ENCODE assay signal across 16 cellular contexts in the genomic region with DNA sequence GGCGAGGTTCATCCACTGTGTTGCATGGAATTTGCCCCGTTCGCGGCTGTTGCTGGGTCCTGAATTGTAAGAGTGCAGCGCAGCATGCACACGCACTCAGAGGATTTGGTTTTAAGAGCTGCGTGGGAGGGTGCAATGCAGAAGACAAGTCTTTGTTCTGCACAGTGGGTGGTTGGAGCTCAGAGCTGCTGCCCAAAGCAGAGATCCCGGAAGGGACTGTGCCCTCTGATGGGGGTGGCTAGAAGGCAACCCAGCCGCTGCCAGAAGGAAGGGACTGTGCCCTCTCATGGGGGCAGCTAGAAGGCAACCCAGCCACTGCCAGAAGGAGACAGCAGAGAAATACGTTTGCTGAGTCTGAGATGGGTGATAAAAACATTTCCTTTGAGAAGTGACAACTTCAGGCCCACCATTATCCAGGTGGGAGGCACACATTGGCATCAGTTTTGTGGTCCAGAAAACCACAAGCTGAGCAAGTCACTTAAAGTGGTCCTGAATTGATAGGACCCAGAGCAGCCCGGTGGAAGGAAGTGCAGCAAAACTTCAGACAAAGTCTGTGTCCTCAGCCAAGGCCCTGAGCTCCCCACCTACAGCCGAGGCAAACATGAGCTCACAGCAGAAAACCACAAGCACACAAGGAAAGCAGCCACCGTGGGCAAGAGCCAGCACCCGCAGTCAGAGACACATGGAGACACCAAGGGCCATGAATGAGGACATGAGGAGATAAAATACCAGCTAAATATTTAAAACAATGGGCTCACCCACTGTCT. TPM values are rescaled to one million over a fixed set of nuclear protein-coding genes. Genes with fewer than 3 reads are reported as not detected.
DNase-seq lines count a peak whose midpoint lies in the region; ATAC-seq and TF ChIP-seq lines count a peak whose summit lies in the region.
"Had no signal": no experiment of that assay in that cellular context is flagged by ENCODE, and none has a peak within 500 bp of the region (broad histone marks: within the 10 kb centered on the region; RNA-seq: fewer than 3 reads in every experiment).

No MANE protein-coding gene starts in this region.

- ATAC-seq in activated CD8-positive, alpha-beta T cell treated with anti-CD3 and anti-CD28 coated beads, Interleukin-2, amount 10 ng/mL, durations not matched to agents 7 days and 5 days: peak; percentile 47
- ATAC-seq in left lung (no peak), HG02763 (IDR thresholded peaks at IDR 0.05; ENCODE audit: unreplicated experiment) (no peak)
- ATAC-seq: left ventricle myocardium superior, T-helper 17 cell had no signal

- H3K27me3 Mint-ChIP-seq in activated naive CD4-positive, alpha-beta T cell treated with anti-CD3 and anti-CD28 coated beads, Interleukin-2, amount 50 U/mL, for 24 hours: no peaks in the 10 kb centered on the region
- H3K27me3 Mint-ChIP-seq in activated CD8-positive, alpha-beta T cell treated with anti-CD3 and anti-CD28 coated beads, Interleukin-2, amount 10 ng/mL, durations not matched to agents 7 days and 5 days (ENCODE audit: low read depth): peaks cover 8% of the 10 kb centered on the region
- no peaks in the 10 kb centered on the region for H3K27me3 Mint-ChIP-seq in type B pancreatic cell

- H3K27me3 ChIP-seq in left lung: peaks cover 4 to 43% of the 10 kb centered on the region in 2 donors
- peaks cover 0 to 22% (median 0%) of the 10 kb centered on the region in 4 donors for H3K27me3 ChIP-seq in esophagus squamous epithelium
- H3K27me3 ChIP-seq: brain microvascular endothelial cell, MG63, thyroid gland had no signal

- H3K4me1 ChIP-seq in left lung (no peaks in the 10 kb centered on the region), esophagus squamous epithelium (peaks cover 4 to 27% (median 8%) of the 10 kb centered on the region in 3 donors)
- H3K4me1 ChIP-seq: thyroid gland had no signal

- 70 to 71% methylated on average over 7 to 12 of the region's 14 CpGs for WGBS in esophagus squamous epithelium, 2 donors

- no peaks in the 10 kb centered on the region for H3K36me3 ChIP-seq in left lung
- H3K36me3 ChIP-seq in esophagus squamous epithelium: no peaks in the 10 kb centered on the region
- H3K36me3 ChIP-seq: brain microvascular endothelial cell, MG63, thyroid gland had no signal

- intact Hi-C loops in left lung (cut with DNase I) (no loop called here), esophagus squamous epithelium (cut with DNase I) (no loop called here)

- TF ChIP-seq CTCF in type B pancreatic cell (conservative IDR thresholded peaks at IDR 0.05) (no peak), left lung (IDR thresholded peaks at IDR 0.05) (no peak), esophagus squamous epithelium (IDR thresholded peaks at IDR 0.05) (no peak)

- H3K4me1 Mint-ChIP-seq in activated naive CD4-positive, alpha-beta T cell treated with anti-CD3 and anti-CD28 coated beads, Interleukin-2, amount 50 U/mL, for 24 hours: peaks cover 15% of the 10 kb centered on the region
- peaks cover 30% of the 10 kb centered on the region for H3K4me1 Mint-ChIP-seq in activated CD8-positive, alpha-beta T cell treated with anti-CD3 and anti-CD28 coated beads, Interleukin-2, amount 10 ng/mL, durations not matched to agents 7 days and 5 days (ENCODE audit: low read depth)
- peaks cover 11% of the 10 kb centered on the region for H3K4me1 Mint-ChIP-seq in type B pancreatic cell (ENCODE audit: unreplicated experiment)

- CTCF ChIA-PET in activated CD8-positive, alpha-beta T cell treated with anti-CD3 and anti-CD28 coated beads, Interleukin-2, amount 10 ng/mL, durations not matched to agents 7 days and 5 days (lab: Charles Lee): interaction anchor here (0.7 to 6.0 kb wide), 8 partner anchors 48 to 450 kb away, joined by 3 to 56 read pairs (median 4); partner anchors contain the start of gene SYT8

- H3K27ac ChIP-seq in left lung (no peak overlapping the region), esophagus squamous epithelium (no peak overlapping the region)
- H3K27ac ChIP-seq: brain microvascular endothelial cell, thyroid gland had no signal

- no peak for DNase-seq in activated naive CD4-positive, alpha-beta T cell treated with Interleukin-2 at 50 U/mL for 16 hours
- peak; percentile 41 for DNase-seq in activated CD8-positive, alpha-beta T cell treated with anti-CD3 and anti-CD28 coated beads, Interleukin-2, amount 10 ng/mL, durations not matched to agents 7 days and 5 days
- DNase-seq in left kidney (ENCODE audit: low read depth, low spot score) (peak; percentile 50), type B pancreatic cell (ENCODE audit: extremely low spot score, unreplicated experiment) (peak; percentile 40), left lung (no peak), esophagus squamous epithelium (lab: John Stamatoyannopoulos, UW) (no peak)
- DNase-seq: activated gamma-delta T cell; brain microvascular endothelial cell; effector CD4-positive, alpha-beta T cell; left ventricle myocardium superior; MG63; NCI-H2081 treated with DMSO at 0.1 percent for 48 hours; T-helper 17 cell; thyroid gland had no signal

- H3K27ac Mint-ChIP-seq in activated naive CD4-positive, alpha-beta T cell treated with anti-CD3 and anti-CD28 coated beads, Interleukin-2, amount 50 U/mL, for 24 hours: no peak overlapping the region
- H3K27ac Mint-ChIP-seq in activated CD8-positive, alpha-beta T cell treated with anti-CD3 and anti-CD28 coated beads, Interleukin-2, amount 10 ng/mL, durations not matched to agents 7 days and 5 days: peak overlapping the region; percentile 2
- H3K27ac Mint-ChIP-seq in type B pancreatic cell: peak overlapping the region; percentile 21
- H3K27ac Mint-ChIP-seq: T-helper 17 cell had no signal

- peak overlapping the region; percentile 44 for H3K4me3 Mint-ChIP-seq in activated naive CD4-positive, alpha-beta T cell treated with anti-CD3 and anti-CD28 coated beads, Interleukin-2, amount 50 U/mL, for 24 hours
- H3K4me3 Mint-ChIP-seq in activated CD8-positive, alpha-beta T cell treated with anti-CD3 and anti-CD28 coated beads, Interleukin-2, amount 10 ng/mL, durations not matched to agents 7 days and 5 days: no peak overlapping the region
- H3K4me3 Mint-ChIP-seq in type B pancreatic cell: no peak overlapping the region
- H3K4me3 Mint-ChIP-seq: T-helper 17 cell had no signal

- H3K9me3 Mint-ChIP-seq in activated naive CD4-positive, alpha-beta T cell treated with anti-CD3 and anti-CD28 coated beads, Interleukin-2, amount 50 U/mL, for 24 hours: no peaks in the 10 kb centered on the region
- H3K9me3 Mint-ChIP-seq in activated CD8-positive, alpha-beta T cell treated with anti-CD3 and anti-CD28 coated beads, Interleukin-2, amount 10 ng/mL, durations not matched to agents 7 days and 5 days (ENCODE audit: insufficient read depth): peaks cover 18% of the 10 kb centered on the region
- H3K9me3 Mint-ChIP-seq in type B pancreatic cell: peaks cover 12% of the 10 kb centered on the region

- TF ChIP-seq POLR2A in esophagus squamous epithelium (IDR thresholded peaks at IDR 0.05): no peak

- POLR2A ChIA-PET in activated CD8-positive, alpha-beta T cell treated with anti-CD3 and anti-CD28 coated beads, Interleukin-2, amount 10 ng/mL, durations not matched to agents 7 days and 5 days (lab: Charles Lee): interaction anchor here (1.0 to 1.1 kb wide), 2 partner anchors 11 to 56 kb away, joined by 3 to 5 read pairs; no protein-coding TSS in a partner anchor

- peaks cover 7% of the 10 kb centered on the region for H3K36me3 Mint-ChIP-seq in activated naive CD4-positive, alpha-beta T cell treated with anti-CD3 and anti-CD28 coated beads, Interleukin-2, amount 50 U/mL, for 24 hours
- H3K36me3 Mint-ChIP-seq in activated CD8-positive, alpha-beta T cell treated with anti-CD3 and anti-CD28 coated beads, Interleukin-2, amount 10 ng/mL, durations not matched to agents 7 days and 5 days (ENCODE audit: low read depth): peaks cover 14% of the 10 kb centered on the region
- H3K36me3 Mint-ChIP-seq in type B pancreatic cell: no peaks in the 10 kb centered on the region

- H3K4me3 ChIP-seq in left lung (no peak overlapping the region), esophagus squamous epithelium (no peak overlapping the region)
- H3K4me3 ChIP-seq: MG63, thyroid gland had no signal

- H3K9me3 ChIP-seq in left lung (no peaks in the 10 kb centered on the region), esophagus squamous epithelium (no peaks in the 10 kb centered on the region)
- H3K9me3 ChIP-seq: thyroid gland had no signal

RNA-seq across cellular contexts. Expression of gene KRTAP5-6, which starts 4.2 kb away (rescaled TPM):
- total RNA-seq in activated CD8-positive, alpha-beta T cell treated with anti-CD3 and anti-CD28 coated beads, Interleukin-2, amount 10 ng/mL, durations not matched to agents 7 days and 5 days: not detected
- total RNA-seq in type B pancreatic cell (ENCODE audit: low replicate concordance): not detected in 2 replicates
- not detected for total RNA-seq in left lung
- not detected for total RNA-seq in esophagus squamous epithelium
- total RNA-seq: left ventricle myocardium superior, T-helper 17 cell, thyroid gland had no signal

RNA-seq across cellular contexts. Expression of gene IFITM10, which starts 49.2 kb away (rescaled TPM):
- total RNA-seq in activated CD8-positive, alpha-beta T cell treated with anti-CD3 and anti-CD28 coated beads, Interleukin-2, amount 10 ng/mL, durations not matched to agents 7 days and 5 days: 1 to 10 TPM in 1 of 2 experiments, under 1 TPM in 1; 0.63 to 1.0 TPM
- total RNA-seq in type B pancreatic cell (ENCODE audit: low replicate concordance) (3.4 and 7.4 TPM in 2 replicates), left lung (10 to 100 TPM in 1 of 2 donors, 1 to 10 TPM in 1; 3.4 to 16.5 TPM), esophagus squamous epithelium (1 to 10 TPM in 3 of 4 donors, under 1 TPM in 1; 0.88 to 6.3 (median 2.4) TPM)

Comparison
In these comparisons a context has a peak if more than half of its experiments do, and no peak if none do; other contexts are left out.
1. DNase-seq: peak in activated CD8-positive, alpha-beta T cell treated with anti-CD3 and anti-CD28 coated beads, Interleukin-2, amount 10 ng/mL, durations not matched to agents 7 days and 5 days (single experiment), left kidney (single experiment) and type B pancreatic cell (single experiment); none in activated naive CD4-positive, alpha-beta T cell treated with Interleukin-2 at 50 U/mL for 16 hours (single experiment), left lung (0 of 2) and esophagus squamous epithelium (single experiment).